In genomic region chr19:4446801-4447200, GRCh38 we compare ENCODE assay signal across 20 cellular contexts.
"Had no signal": no experiment of that assay in that cellular context is flagged by ENCODE, and none has a peak within 500 bp of the region (broad histone marks: within the 10 kb centered on the region; RNA-seq: fewer than 3 reads in every experiment).

No MANE protein-coding gene starts in this region.

- H3K4me3 ChIP-seq: Peyer's patch had no signal

- H3K27ac Mint-ChIP-seq: activated CD8-positive, alpha-beta T cell treated with anti-CD3 and anti-CD28 coated beads for 36 hours; activated naive CD4-positive, alpha-beta T cell treated with anti-CD3 and anti-CD28 coated beads, Interleukin-2, amount 10 ng/mL, durations not matched to agents 7 days and 5 days; activated naive CD8-positive, alpha-beta T cell treated with anti-CD3 and anti-CD28 coated beads for 36 hours; T-helper 1 cell treated with Interleukin-12 subunit alpha and Interleukin-12 subunit beta and Interleukin-4 antibody, amounts not matched to agents 30 μg/mL and 1 μg/mL, for 36 hours had no signal

- H3K4me3 Mint-ChIP-seq: activated CD8-positive, alpha-beta T cell treated with anti-CD3 and anti-CD28 coated beads for 36 hours; activated naive CD4-positive, alpha-beta T cell treated with anti-CD3 and anti-CD28 coated beads, Interleukin-2, amount 10 ng/mL, durations not matched to agents 7 days and 5 days; activated naive CD8-positive, alpha-beta T cell treated with anti-CD3 and anti-CD28 coated beads for 36 hours; activated T-cell treated with anti-CD3 and anti-CD28 coated beads, Interleukin-2, amount 50 U/mL, for 4 hours; T-helper 1 cell treated with Interleukin-12 subunit alpha and Interleukin-12 subunit beta and Interleukin-4 antibody, amounts not matched to agents 30 μg/mL and 1 μg/mL, for 36 hours had no signal

- H3K9me3 Mint-ChIP-seq: activated CD8-positive, alpha-beta T cell treated with anti-CD3 and anti-CD28 coated beads for 36 hours; activated naive CD4-positive, alpha-beta T cell treated with anti-CD3 and anti-CD28 coated beads, Interleukin-2, amount 10 ng/mL, durations not matched to agents 7 days and 5 days; activated naive CD8-positive, alpha-beta T cell treated with anti-CD3 and anti-CD28 coated beads for 36 hours; activated T-cell treated with anti-CD3 and anti-CD28 coated beads, Interleukin-2, amount 50 U/mL, for 4 hours; T-helper 1 cell treated with Interleukin-12 subunit alpha and Interleukin-12 subunit beta and Interleukin-4 antibody, amounts not matched to agents 30 μg/mL and 1 μg/mL, for 36 hours had no signal

- ATAC-seq: activated CD4-positive, CD25-positive, alpha-beta regulatory T cell treated with anti-CD3 and anti-CD28 coated beads, Interleukin-2, amount 50 U/mL, for 24 hours; activated CD8-positive, alpha-beta T cell treated with anti-CD3 and anti-CD28 coated beads for 36 hours; activated T-cell treated with anti-CD3 and anti-CD28 coated beads, Interleukin-2, amount 50 U/mL, for 4 hours had no signal

- DNase-seq: activated CD4-positive, alpha-beta T cell treated with anti-CD3 and anti-CD28 coated beads for 4 hours; activated CD8-positive, alpha-beta memory T cell treated with anti-CD3 and anti-CD28 coated beads, Interleukin-2, amount 50 U/mL, for 48 hours; activated CD8-positive, alpha-beta T cell treated with anti-CD3 and anti-CD28 coated beads for 36 hours; activated effector memory CD4-positive, alpha-beta T cell treated with anti-CD3 and anti-CD28 coated beads, Interleukin-2, amount 50 U/mL, for 16 hours; activated naive CD4-positive, alpha-beta T cell treated with anti-CD3 and anti-CD28 coated beads, Interleukin-2, amount 10 ng/mL, durations not matched to agents 7 days and 5 days; activated naive CD8-positive, alpha-beta T cell treated with anti-CD3 and anti-CD28 coated beads for 36 hours; activated T-cell treated with anti-CD3 and anti-CD28 coated beads, Interleukin-2, amount 50 U/mL, for 4 hours; anterior cingulate cortex; cerebellar nuclear complex; NCI-H1092; NCI-H1417 treated with DMSO at 0.1 percent for 48 hours; NCI-H1694; NCI-H2029 treated with DMSO at 0.1 percent for 48 hours; NCI-H510A treated with DMSO at 0.1 percent for 48 hours; NCI-H69; NK-92 treated with Interleukin-12 subunit alpha and Interleukin-12 subunit beta, amount 100 ng/mL, for 24 hours; Peyer's patch; SHP77 treated with DMSO at 0.1 percent for 48 hours had no signal

- H3K27ac ChIP-seq: Peyer's patch had no signal

- H3K27me3 Mint-ChIP-seq: activated CD8-positive, alpha-beta T cell treated with anti-CD3 and anti-CD28 coated beads for 36 hours; activated naive CD4-positive, alpha-beta T cell treated with anti-CD3 and anti-CD28 coated beads, Interleukin-2, amount 10 ng/mL, durations not matched to agents 7 days and 5 days; activated naive CD8-positive, alpha-beta T cell treated with anti-CD3 and anti-CD28 coated beads for 36 hours had no signal

- H3K27me3 ChIP-seq: Peyer's patch had no signal
